17 cellular contexts compared by ENCODE assay signal in genomic region chr11:28690746-28691145, GRCh38.
DNase-seq lines count a peak whose midpoint lies in the region; ATAC-seq, FAIRE-seq and TF ChIP-seq lines count a peak whose summit lies in the region.
"Had no signal": no experiment of that assay in that cellular context is flagged by ENCODE, and none has a peak within 500 bp of the region (broad histone marks: within the 10 kb centered on the region; RNA-seq: fewer than 3 reads in every experiment).

No MANE protein-coding gene starts in this region.

- H2AFZ ChIP-seq in endothelial cell of umbilical vein (ENCODE audit: low read depth, low read length) = no peak overlapping the region

- ATAC-seq in GM21390 (IDR thresholded peaks at IDR 0.05; ENCODE audit: unreplicated experiment) (no peak), HG03045 (IDR thresholded peaks at IDR 0.05; ENCODE audit: unreplicated experiment) (no peak)

- H4K20me1 ChIP-seq in endothelial cell of umbilical vein (replicated peaks; ENCODE audit: control insufficient read depth, extremely low read depth, insufficient read depth, low read length) = no peaks in the 10 kb centered on the region

- no peak for TF ChIP-seq CTCF in AG04449 (IDR thresholded peaks at IDR 0.05; ENCODE audit: insufficient read depth, low read length, missing control alignments)
- TF ChIP-seq CTCF in endothelial cell of umbilical vein (IDR thresholded peaks at IDR 0.05; ENCODE audit: extremely low read depth in 1 of 2, insufficient read depth in 1 of 2, low read depth in 1 of 2, low read length in 2 of 2) = no peak

- DNase-seq in AG04449 (ENCODE audit: low read depth, low spot score) = peak; percentile 14
- DNase-seq in NCI-H226 = peak; percentile 33
- DNase-seq in endothelial cell of umbilical vein (ENCODE audit: low read depth, low spot score) = no peak
- DNase-seq in iris pigment epithelial cell (ENCODE audit: low read depth) = peak; percentile 88
- no peak for DNase-seq in NCI-H146 (lab: John Stamatoyannopoulos, UW)
- no peak for DNase-seq in NCI-H446 treated with DMSO at 0.1 percent for 48 hours (lab: John Stamatoyannopoulos, UW)
- DNase-seq: AML-193, DMS79, GDM1, GOT3, KG1, NCI-H1105, NCI-H1930, NCI-H526, OCI-M1 had no signal

- H3K27me3 ChIP-seq in endothelial cell of umbilical vein (ENCODE audit: control insufficient read depth in 2 of 2, insufficient read depth in 2 of 2, low read length in 2 of 2) = no peaks in the 10 kb centered on the region

- H3K79me2 ChIP-seq in endothelial cell of umbilical vein (ENCODE audit: control insufficient read depth, insufficient read depth, low read length) = no peaks in the 10 kb centered on the region

- H3K4me3 ChIP-seq in AG04449 (ENCODE audit: low read depth, low read length) (no peak overlapping the region), endothelial cell of umbilical vein (replicated peaks in 1 of 3; ENCODE audit: insufficient read depth in 1 of 3, low read depth in 1 of 3, low read length in 3 of 3) (no peak overlapping the region)

- H3K27ac ChIP-seq in endothelial cell of umbilical vein (ENCODE audit: insufficient read depth, low read depth, low read length) = no peak overlapping the region

- no peaks in the 10 kb centered on the region for H3K9me3 ChIP-seq in endothelial cell of umbilical vein (replicated peaks; ENCODE audit: control insufficient read depth, insufficient read depth, low read length)

- no TSS peak for BruUV-seq in endothelial cell of umbilical vein (replicated peaks; lab: Mats Ljungman, UMichigan)

- no peaks in the 10 kb centered on the region for H3K4me1 ChIP-seq in endothelial cell of umbilical vein (ENCODE audit: control insufficient read depth, extremely low read depth, insufficient read depth, low read length)

- no peaks in the 10 kb centered on the region for H3K9me1 ChIP-seq in endothelial cell of umbilical vein (replicated peaks; ENCODE audit: control insufficient read depth, extremely low read depth, insufficient read depth, low read length)

- intact Hi-C loops in endothelial cell of umbilical vein (cut with micrococcal nuclease) = loop anchor here (10.0 kb wide), 1 partner anchor 846 kb away; no protein-coding TSS in a partner anchor

- H3K4me2 ChIP-seq in endothelial cell of umbilical vein (ENCODE audit: insufficient read depth, low read length) = no peak overlapping the region

- POLR2A ChIA-PET in AG04449 (lab: Yijun Ruan, JAX) = no interaction called here
- POLR2A ChIA-PET in endothelial cell of umbilical vein (lab: Charles Lee) = interaction anchor here (0.7 kb wide), 2 partner anchors 10 to 845 kb away, joined by 4 to 8 read pairs; no protein-coding TSS in a partner anchor

- H3K9ac ChIP-seq in endothelial cell of umbilical vein (replicated peaks; ENCODE audit: extremely low read depth, insufficient read depth, low read length) = no peak overlapping the region

- CTCF ChIA-PET in AG04449 (lab: Yijun Ruan, JAX) (interaction anchor here (0.7 to 4.9 kb wide), 5 partner anchors 8 to 162 kb away, joined by 3 to 25 read pairs (median 3); no protein-coding TSS in a partner anchor), endothelial cell of umbilical vein (lab: Charles Lee) (interaction anchor here (3.2 kb wide), 1 partner anchor 11 kb away, joined by 7 read pairs; no protein-coding TSS in a partner anchor)

- no peak for TF ChIP-seq POLR2A in endothelial cell of umbilical vein (IDR thresholded peaks at IDR 0.05; ENCODE audit: low read depth, low read length)

- dilution Hi-C loops in endothelial cell of umbilical vein (cut with MboI; ENCODE audit: extremely low pct_ligation_motif_present, low sequenced_read_pairs) = no loop called here

- no peaks in the 10 kb centered on the region for H3K36me3 ChIP-seq in endothelial cell of umbilical vein (ENCODE audit: control insufficient read depth in 2 of 2, extremely low read depth in 1 of 2, insufficient read depth in 2 of 2, low read length in 2 of 2)

- peak; percentile 40 for FAIRE-seq in endothelial cell of umbilical vein (lab: Jason Lieb, UNC)

TF ChIP-seq in endothelial cell of umbilical vein, 7 proteins besides CTCF, POLR2A, EP300 and RAD21:
- TF ChIP-seq, protein P1, sequence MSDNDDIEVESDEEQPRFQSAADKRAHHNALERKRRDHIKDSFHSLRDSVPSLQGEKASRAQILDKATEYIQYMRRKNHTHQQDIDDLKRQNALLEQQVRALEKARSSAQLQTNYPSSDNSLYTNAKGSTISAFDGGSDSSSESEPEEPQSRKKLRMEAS (IDR thresholded peaks at IDR 0.05; ENCODE audit: insufficient read depth, insufficient read length) = no peak
- TF ChIP-seq JUN (IDR thresholded peaks at IDR 0.05; ENCODE audit: borderline replicate concordance, insufficient read depth, insufficient read length, low read depth) (no peak), MYC (IDR thresholded peaks at IDR 0.05; ENCODE audit: low read depth, low read length) (no peak), GATA2 (IDR thresholded peaks at IDR 0.05; ENCODE audit: insufficient read depth, insufficient read length, low read depth, low read length) (no peak)
TF ChIP-seq in endothelial cell of umbilical vein: peak in this region for 0.

Comparison
In these comparisons a context has a peak if more than half of its experiments do, and no peak if none do; other contexts are left out.
1. DNase-seq: peak in AG04449 (single experiment), NCI-H226 (single experiment) and iris pigment epithelial cell (single experiment); none in endothelial cell of umbilical vein (single experiment), NCI-H146 (single experiment) and NCI-H446 treated with DMSO at 0.1 percent for 48 hours (single experiment).